In genomic region chrX:38985375-38985774, GRCh38 we compare ENCODE assay signal across 8 cellular contexts.
A peak's percentile ranks its signal among the peaks of the same experiment; 100 is the strongest.
DNase-seq lines count a peak whose midpoint lies in the region; ATAC-seq and TF ChIP-seq lines count a peak whose summit lies in the region.

No MANE protein-coding gene starts in this region.

- TF ChIP-seq CTCF in LNCAP (IDR thresholded peaks at IDR 0.05): peak; percentile 16; the same call in 1 of the 2 replicates
- peak; percentile 9 for TF ChIP-seq CTCF in astrocyte of the spinal cord (IDR thresholded peaks at IDR 0.05; ENCODE audit: low read depth, low read length)

- H3K36me3 Mint-ChIP-seq in activated T-cell treated with anti-CD3 and anti-CD28 coated beads, Interleukin-2, amount 50 U/mL, for 72 hours (ENCODE audit: insufficient read depth in 2 of 2): no peaks in the 10 kb centered on the region
- no peaks in the 10 kb centered on the region for H3K36me3 Mint-ChIP-seq in stimulated activated effector memory CD8-positive, alpha-beta T cell treated with anti-CD3 and anti-CD28 coated beads, Interleukin-12 subunit alpha, Interleukin-12 subunit beta, amount 100 ng/mL, for 72 hours

- no peak overlapping the region for H3K4me3 Mint-ChIP-seq in activated T-cell treated with anti-CD3 and anti-CD28 coated beads, Interleukin-2, amount 50 U/mL, for 72 hours
- no peak overlapping the region for H3K4me3 Mint-ChIP-seq in stimulated activated effector memory CD8-positive, alpha-beta T cell treated with anti-CD3 and anti-CD28 coated beads, Interleukin-12 subunit alpha, Interleukin-12 subunit beta, amount 100 ng/mL, for 72 hours

- in situ Hi-C loops in astrocyte of the spinal cord (cut with HindIII; ENCODE audit: low sequenced_read_pairs): no loop called here

- H3K4me3 ChIP-seq in astrocyte of the spinal cord (ENCODE audit: low read depth, low read length): no peak overlapping the region

- ATAC-seq in activated T-cell treated with anti-CD3 and anti-CD28 coated beads, Interleukin-2, amount 50 U/mL, for 72 hours (replicated peaks in 1 of 2): peak; percentile 59 to 64
- ATAC-seq in stimulated activated effector memory CD8-positive, alpha-beta T cell treated with anti-CD3 and anti-CD28 coated beads, Interleukin-12 subunit alpha, Interleukin-12 subunit beta, amount 100 ng/mL, for 72 hours: peak; percentile 47
- ATAC-seq in GM18517 (IDR thresholded peaks at IDR 0.05; ENCODE audit: unreplicated experiment) (no peak), HG03135 (IDR thresholded peaks at IDR 0.05; ENCODE audit: unreplicated experiment) (no peak)

- H3K27me3 Mint-ChIP-seq in activated T-cell treated with anti-CD3 and anti-CD28 coated beads, Interleukin-2, amount 50 U/mL, for 72 hours (ENCODE audit: low read depth): peaks cover 29% of the 10 kb centered on the region

- no peaks in the 10 kb centered on the region for H3K9me3 Mint-ChIP-seq in activated T-cell treated with anti-CD3 and anti-CD28 coated beads, Interleukin-2, amount 50 U/mL, for 72 hours
- no peaks in the 10 kb centered on the region for H3K9me3 Mint-ChIP-seq in stimulated activated effector memory CD8-positive, alpha-beta T cell treated with anti-CD3 and anti-CD28 coated beads, Interleukin-12 subunit alpha, Interleukin-12 subunit beta, amount 100 ng/mL, for 72 hours

- DNase-seq in activated T-cell treated with anti-CD3 and anti-CD28 coated beads, Interleukin-2, amount 50 U/mL, for 72 hours: peak in 1 of 2 donors; percentile 0
- DNase-seq in activated T-cell treated with anti-CD3 and anti-CD28 coated beads for 4 hours (no peak), astrocyte of the spinal cord (ENCODE audit: low read depth, low spot score) (no peak), OCI-M2 (lab: John Stamatoyannopoulos, UW; ENCODE audit: unreplicated experiment) (no peak)
- no peak for DNase-seq in stimulated activated effector memory CD8-positive, alpha-beta T cell treated with anti-CD3 and anti-CD28 coated beads, Interleukin-12 subunit alpha, Interleukin-12 subunit beta, amount 100 ng/mL, for 72 hours (ENCODE audit: low spot score in 2 of 2)

- H3K4me1 Mint-ChIP-seq in activated T-cell treated with anti-CD3 and anti-CD28 coated beads, Interleukin-2, amount 50 U/mL, for 72 hours (ENCODE audit: low read depth): no peaks in the 10 kb centered on the region
- H3K4me1 Mint-ChIP-seq in stimulated activated effector memory CD8-positive, alpha-beta T cell treated with anti-CD3 and anti-CD28 coated beads, Interleukin-12 subunit alpha, Interleukin-12 subunit beta, amount 100 ng/mL, for 72 hours: no peaks in the 10 kb centered on the region

- no peak overlapping the region for H3K27ac Mint-ChIP-seq in activated T-cell treated with anti-CD3 and anti-CD28 coated beads, Interleukin-2, amount 50 U/mL, for 72 hours
- H3K27ac Mint-ChIP-seq in stimulated activated effector memory CD8-positive, alpha-beta T cell treated with anti-CD3 and anti-CD28 coated beads, Interleukin-12 subunit alpha, Interleukin-12 subunit beta, amount 100 ng/mL, for 72 hours: no peak overlapping the region

Comparison
In these comparisons a context has a peak if more than half of its experiments do, and no peak if none do; other contexts are left out.
1. ATAC-seq: peak in activated T-cell treated with anti-CD3 and anti-CD28 coated beads, Interleukin-2, amount 50 U/mL, for 72 hours (2 of 2) and stimulated activated effector memory CD8-positive, alpha-beta T cell treated with anti-CD3 and anti-CD28 coated beads, Interleukin-12 subunit alpha, Interleukin-12 subunit beta, amount 100 ng/mL, for 72 hours (single experiment); none in GM18517 (single experiment) and HG03135 (single experiment).